22 cellular contexts compared by ENCODE assay signal in the genomic region with DNA sequence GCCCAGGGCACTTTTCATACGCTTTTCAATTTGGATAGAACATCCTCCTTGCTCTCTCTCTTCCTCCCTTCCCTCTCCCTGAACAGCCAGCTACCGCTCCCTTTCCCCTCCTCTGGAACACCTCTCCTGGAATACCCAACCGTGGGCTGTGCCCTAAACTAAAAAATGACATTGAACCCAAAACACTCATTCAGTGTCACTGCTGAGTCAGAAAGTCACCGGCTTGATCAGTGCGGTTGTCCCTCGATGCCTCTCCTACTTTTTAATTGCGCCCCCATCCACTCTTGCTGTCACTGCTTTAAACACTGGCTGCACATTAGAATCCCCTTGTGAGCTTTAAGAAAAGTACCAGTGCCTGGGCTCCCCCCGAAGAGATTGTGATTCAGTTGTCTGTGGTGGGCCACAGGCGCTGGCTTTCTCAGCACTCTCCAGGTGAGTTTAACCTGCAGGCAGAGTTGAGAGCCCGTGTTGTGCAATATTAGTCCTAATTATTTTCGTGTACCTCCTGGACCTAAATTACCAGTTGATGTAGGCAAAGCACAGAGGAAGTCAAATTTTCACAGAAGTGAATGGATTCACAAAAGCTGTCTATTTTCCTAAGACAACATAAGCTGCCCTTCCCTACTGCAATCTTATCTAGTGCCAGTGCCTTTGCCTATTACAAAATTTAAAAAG.
"Had no signal": no experiment of that assay in that cellular context is flagged by ENCODE, and none has a peak within 500 bp of the region (broad histone marks: within the 10 kb centered on the region; RNA-seq: fewer than 3 reads in every experiment).

No MANE protein-coding gene starts in this region.

- H3K4me1 ChIP-seq: SJSA1 had no signal

- H3K27me3 ChIP-seq: SJSA1 had no signal

- ATAC-seq: activated T-cell treated with anti-CD3 and anti-CD28 coated beads, Interleukin-2, amount 50 U/mL, for 72 hours; SK-N-SH treated with all-trans-retinoic acid at 6 μM for 48 hours; WTC11 had no signal

- DNase-seq: activated CD4-positive, alpha-beta T cell treated with anti-CD3 and anti-CD28 coated beads for 48 hours; activated CD4-positive, alpha-beta T cell treated with anti-CD3 and anti-CD28 coated beads, Interleukin-2, amount 50 U/mL, for 48 hours; activated CD4-positive, CD25-positive, alpha-beta regulatory T cell treated with anti-CD3 and anti-CD28 coated beads, Interleukin-2, amount 50 U/mL, for 72 hours; activated naive CD4-positive, alpha-beta T cell; activated T-cell treated with anti-CD3 and anti-CD28 coated beads for 4 hours; activated T-cell treated with anti-CD3 and anti-CD28 coated beads, Interleukin-2, amount 50 U/mL, for 72 hours; amygdala; KG1; NCI-H1092; NCI-H1417; NCI-H2029; NCI-H2107; NCI-H510A treated with DMSO at 0.1 percent for 48 hours; NCI-H69; SHP77; SW 1271; T-helper 9 cell had no signal

- H3K36me3 ChIP-seq: SJSA1 had no signal

- FAIRE-seq: astrocyte, RCC 7860 had no signal

- H3K9me3 ChIP-seq: SJSA1 had no signal

- H3K27ac ChIP-seq: SJSA1 had no signal

- H3K4me3 ChIP-seq: SJSA1 had no signal
